Comparison of ENCODE assay signal across 23 cellular contexts in the genomic region with DNA sequence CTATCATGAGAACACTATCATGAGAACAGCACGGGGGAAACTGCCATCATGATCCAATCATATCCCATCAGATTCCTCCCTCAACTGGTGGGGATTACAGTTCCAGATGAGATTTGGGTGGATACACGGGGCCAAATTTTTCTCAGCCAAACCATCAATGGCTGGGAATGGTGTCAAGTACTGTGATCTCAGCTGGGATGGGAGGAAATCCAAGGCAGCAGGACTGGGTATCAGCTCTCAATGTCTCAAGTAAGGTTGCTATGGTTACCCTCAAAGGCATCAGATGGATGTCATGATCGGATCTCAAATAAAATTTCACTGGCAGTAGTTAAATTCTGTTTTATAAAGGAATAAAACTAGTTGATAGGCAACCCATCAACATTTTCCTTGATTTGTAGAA.
A peak's percentile ranks its signal among the peaks of the same experiment; 100 is the strongest.
DNase-seq lines count a peak whose midpoint lies in the region; ATAC-seq and TF ChIP-seq lines count a peak whose summit lies in the region.
"Had no signal": no experiment of that assay in that cellular context is flagged by ENCODE, and none has a peak within 500 bp of the region (broad histone marks: within the 10 kb centered on the region; RNA-seq: fewer than 3 reads in every experiment).

No MANE protein-coding gene starts in this region.

- no peaks in the 10 kb centered on the region for H3F3A ChIP-seq in GM23338 (replicated peaks; ENCODE audit: low read depth)

- no peaks in the 10 kb centered on the region for H3K27me3 Mint-ChIP-seq in mesothelial cell of epicardium (ENCODE audit: low read depth)
- H3K27me3 Mint-ChIP-seq in GM23338 (ENCODE audit: insufficient read depth, low read depth, poor library complexity) = no peaks in the 10 kb centered on the region
- no peaks in the 10 kb centered on the region for H3K27me3 Mint-ChIP-seq in stimulated activated memory B cell treated with anti-CD40 and anti-IgM and Interleukin-4, amounts not matched to agents 10 μg/mL and 1 μg/mL and 100 μg/mL, for 72 hours
- H3K27me3 Mint-ChIP-seq: CD4-positive, alpha-beta memory T cell had no signal

- ATAC-seq in left ventricle myocardium superior = peak; percentile 67
- ATAC-seq in Right ventricle myocardium superior (ENCODE audit: poor library complexity) = no peak
- no peak for ATAC-seq in GM23338
- no peak for ATAC-seq in stimulated activated memory B cell treated with anti-CD40 and anti-IgM and Interleukin-4, amounts not matched to agents 10 μg/mL and 1 μg/mL and 100 μg/mL, for 72 hours

- H3K36me3 Mint-ChIP-seq in mesothelial cell of epicardium (no peaks in the 10 kb centered on the region), GM23338 (ENCODE audit: low read depth) (no peaks in the 10 kb centered on the region)
- no peaks in the 10 kb centered on the region for H3K36me3 Mint-ChIP-seq in stimulated activated memory B cell treated with anti-CD40 and anti-IgM and Interleukin-4, amounts not matched to agents 10 μg/mL and 1 μg/mL and 100 μg/mL, for 72 hours
- H3K36me3 Mint-ChIP-seq: CD4-positive, alpha-beta memory T cell had no signal

- no peaks in the 10 kb centered on the region for H3K9me2 ChIP-seq in GM23338 (ENCODE audit: insufficient read depth)

- TF ChIP-seq CTCF in mesothelial cell of epicardium (IDR thresholded peaks at IDR 0.05; ENCODE audit: unreplicated experiment) (no peak), GM23338 (conservative IDR thresholded peaks at IDR 0.05; ENCODE audit: low read depth in 2 of 2) (no peak)

- no peak overlapping the region for H3K27ac ChIP-seq in GM23338 (ENCODE audit: low read depth)
- H3K27ac ChIP-seq: BLaER1, KMS-11, SK-N-MC had no signal

- H3K4me1 ChIP-seq in GM23338 (ENCODE audit: insufficient read depth) = peaks cover 6% of the 10 kb centered on the region; the same call in 1 of the 2 replicates
- H3K4me1 ChIP-seq: BLaER1, Caco-2 had no signal

- no peaks in the 10 kb centered on the region for H4K20me1 ChIP-seq in GM23338 (replicated peaks; ENCODE audit: insufficient read depth)
- H4K20me1 ChIP-seq: BLaER1 had no signal

- no peaks in the 10 kb centered on the region for H3K36me3 ChIP-seq in GM23338 (ENCODE audit: insufficient read depth)
- H3K36me3 ChIP-seq: BLaER1 had no signal

- no peak overlapping the region for H3K4me3 ChIP-seq in GM23338
- H3K4me3 ChIP-seq: BLaER1, SK-N-MC had no signal

- H3K4me2 ChIP-seq in GM23338 = no peak overlapping the region
- H3K4me2 ChIP-seq: BLaER1, KMS-11 had no signal

- H3K9me3 Mint-ChIP-seq in mesothelial cell of epicardium (peaks cover 4% of the 10 kb centered on the region), GM23338 (no peaks in the 10 kb centered on the region)
- peaks cover 4% of the 10 kb centered on the region for H3K9me3 Mint-ChIP-seq in stimulated activated memory B cell treated with anti-CD40 and anti-IgM and Interleukin-4, amounts not matched to agents 10 μg/mL and 1 μg/mL and 100 μg/mL, for 72 hours

- H3K4me1 Mint-ChIP-seq in mesothelial cell of epicardium (no peaks in the 10 kb centered on the region), GM23338 (peaks cover 5% of the 10 kb centered on the region; the same call in 2 of the 3 replicates)
- no peaks in the 10 kb centered on the region for H3K4me1 Mint-ChIP-seq in stimulated activated memory B cell treated with anti-CD40 and anti-IgM and Interleukin-4, amounts not matched to agents 10 μg/mL and 1 μg/mL and 100 μg/mL, for 72 hours
- H3K4me1 Mint-ChIP-seq: CD4-positive, alpha-beta memory T cell had no signal

- intact Hi-C loops in left ventricle myocardium superior (cut with micrococcal nuclease) = no loop called here
- intact Hi-C loops in Right ventricle myocardium superior (cut with DNase I) = no loop called here

- H3K79me2 ChIP-seq in GM23338 (replicated peaks; ENCODE audit: insufficient read depth) = no peaks in the 10 kb centered on the region

- H3K27me3 ChIP-seq in GM23338 (ENCODE audit: insufficient read depth) = no peaks in the 10 kb centered on the region
- H3K27me3 ChIP-seq: BLaER1 had no signal

- H3K4me3 Mint-ChIP-seq in mesothelial cell of epicardium (no peak overlapping the region), GM23338 (no peak overlapping the region)
- H3K4me3 Mint-ChIP-seq in stimulated activated memory B cell treated with anti-CD40 and anti-IgM and Interleukin-4, amounts not matched to agents 10 μg/mL and 1 μg/mL and 100 μg/mL, for 72 hours = no peak overlapping the region
- H3K4me3 Mint-ChIP-seq: CD4-positive, alpha-beta memory T cell had no signal

- H3K27ac Mint-ChIP-seq in mesothelial cell of epicardium (no peak overlapping the region), GM23338 (no peak overlapping the region)
- no peak overlapping the region for H3K27ac Mint-ChIP-seq in stimulated activated memory B cell treated with anti-CD40 and anti-IgM and Interleukin-4, amounts not matched to agents 10 μg/mL and 1 μg/mL and 100 μg/mL, for 72 hours
- H3K27ac Mint-ChIP-seq: CD4-positive, alpha-beta memory T cell had no signal

- DNase-seq in left ventricle myocardium superior = no peak
- no peak for DNase-seq in Right ventricle myocardium superior
- DNase-seq in astrocyte of the hippocampus (ENCODE audit: low read depth, low spot score) = peak; percentile 10
- peak; percentile 0 for DNase-seq in left kidney (ENCODE audit: low read depth, low spot score)
- DNase-seq in mesothelial cell of epicardium (ENCODE audit: low spot score in 2 of 2, unreplicated experiment in 2 of 2) = no peak
- no peak for DNase-seq in GM23338 (ENCODE audit: low spot score)
- DNase-seq: Caco-2; CD4-positive, alpha-beta memory T cell; DMS 273 treated with DMSO at 0.1 percent for 48 hours; DMS79 treated with DMSO at 0.1 percent for 48 hours; NCI-H1105; NCI-H146; NCI-H2029 treated with DMSO at 0.1 percent for 48 hours; NCI-H2171 treated with DMSO at 0.1 percent for 48 hours; NCI-H524 treated with DMSO at 0.1 percent for 48 hours; NCI-H82; OCI-M1; SHP77 treated with DMSO at 0.1 percent for 48 hours; SW 1271 had no signal

- no peak overlapping the region for H2AFZ ChIP-seq in GM23338

TF ChIP-seq in GM23338, 12 proteins besides CTCF, POLR2A, EP300 and RAD21:
- TF ChIP-seq, protein P1, sequence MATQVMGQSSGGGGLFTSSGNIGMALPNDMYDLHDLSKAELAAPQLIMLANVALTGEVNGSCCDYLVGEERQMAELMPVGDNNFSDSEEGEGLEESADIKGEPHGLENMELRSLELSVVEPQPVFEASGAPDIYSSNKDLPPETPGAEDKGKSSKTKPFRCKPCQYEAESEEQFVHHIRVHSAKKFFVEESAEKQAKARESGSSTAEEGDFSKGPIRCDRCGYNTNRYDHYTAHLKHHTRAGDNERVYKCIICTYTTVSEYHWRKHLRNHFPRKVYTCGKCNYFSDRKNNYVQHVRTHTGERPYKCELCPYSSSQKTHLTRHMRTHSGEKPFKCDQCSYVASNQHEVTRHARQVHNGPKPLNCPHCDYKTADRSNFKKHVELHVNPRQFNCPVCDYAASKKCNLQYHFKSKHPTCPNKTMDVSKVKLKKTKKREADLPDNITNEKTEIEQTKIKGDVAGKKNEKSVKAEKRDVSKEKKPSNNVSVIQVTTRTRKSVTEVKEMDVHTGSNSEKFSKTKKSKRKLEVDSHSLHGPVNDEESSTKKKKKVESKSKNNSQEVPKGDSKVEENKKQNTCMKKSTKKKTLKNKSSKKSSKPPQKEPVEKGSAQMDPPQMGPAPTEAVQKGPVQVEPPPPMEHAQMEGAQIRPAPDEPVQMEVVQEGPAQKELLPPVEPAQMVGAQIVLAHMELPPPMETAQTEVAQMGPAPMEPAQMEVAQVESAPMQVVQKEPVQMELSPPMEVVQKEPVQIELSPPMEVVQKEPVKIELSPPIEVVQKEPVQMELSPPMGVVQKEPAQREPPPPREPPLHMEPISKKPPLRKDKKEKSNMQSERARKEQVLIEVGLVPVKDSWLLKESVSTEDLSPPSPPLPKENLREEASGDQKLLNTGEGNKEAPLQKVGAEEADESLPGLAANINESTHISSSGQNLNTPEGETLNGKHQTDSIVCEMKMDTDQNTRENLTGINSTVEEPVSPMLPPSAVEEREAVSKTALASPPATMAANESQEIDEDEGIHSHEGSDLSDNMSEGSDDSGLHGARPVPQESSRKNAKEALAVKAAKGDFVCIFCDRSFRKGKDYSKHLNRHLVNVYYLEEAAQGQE (IDR thresholded peaks at IDR 0.05; ENCODE audit: unreplicated experiment) = no peak
- TF ChIP-seq JUNB (IDR thresholded peaks at IDR 0.05; ENCODE audit: unreplicated experiment) = no peak
- no peak for TF ChIP-seq CREB1 (CRISPR knock-in tag; IDR thresholded peaks at IDR 0.05; ENCODE audit: low read depth)
- TF ChIP-seq EZH2phosphoT487 (IDR thresholded peaks at IDR 0.05; ENCODE audit: unreplicated experiment) = no peak

Comparison
In these comparisons a context has a peak if more than half of its experiments do, and no peak if none do; other contexts are left out.
1. DNase-seq: peak in astrocyte of the hippocampus (single experiment) and left kidney (single experiment); none in left ventricle myocardium superior (single experiment), Right ventricle myocardium superior (single experiment), mesothelial cell of epicardium (0 of 2) and GM23338 (single experiment).